In the genomic region with DNA sequence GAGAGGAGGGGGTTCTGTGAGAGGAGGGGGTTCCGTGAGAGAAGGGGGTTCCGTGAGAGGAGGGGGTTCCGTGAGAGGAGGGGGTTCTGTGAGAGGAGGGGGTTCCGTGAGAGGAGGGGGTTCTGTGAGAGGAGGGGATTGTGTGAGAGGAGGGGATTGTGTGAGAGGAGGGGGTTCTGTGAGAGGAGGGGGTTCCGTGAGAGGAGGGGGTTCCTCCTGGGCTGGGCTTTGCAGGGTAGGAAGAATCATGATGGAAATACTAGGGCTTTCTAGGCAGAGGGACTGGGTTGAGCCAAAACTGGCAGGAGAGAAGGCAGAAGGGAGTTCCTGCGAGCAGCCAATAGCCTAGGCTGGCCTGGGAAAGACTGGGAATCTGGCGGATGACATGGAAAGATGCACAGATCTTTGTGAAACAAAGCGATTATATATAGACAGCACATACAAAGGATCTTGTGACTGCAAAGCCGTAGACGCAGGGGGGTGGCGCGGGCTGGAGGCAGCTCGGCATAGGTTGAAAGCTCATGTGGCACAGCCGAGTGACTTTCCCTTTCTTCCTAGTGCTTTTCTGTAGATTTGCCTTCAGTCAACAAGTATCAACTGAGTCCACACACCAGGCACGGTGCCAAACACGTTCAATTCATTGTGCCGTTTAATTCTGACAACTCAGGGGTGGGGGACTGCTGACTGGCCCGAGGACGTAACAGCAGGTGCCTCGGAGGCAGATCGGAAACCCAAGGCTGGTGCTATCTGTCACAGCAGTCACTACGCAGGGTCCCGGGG, we compare ENCODE assay signal across 1 cellular context.
TF ChIP-seq lines count a peak whose summit lies in the region.

No MANE protein-coding gene starts in this region.

TF ChIP-seq in IMR-90, 13 proteins besides CTCF, POLR2A, EP300 and RAD21 (continued from another document):
- TF ChIP-seq, protein P1, sequence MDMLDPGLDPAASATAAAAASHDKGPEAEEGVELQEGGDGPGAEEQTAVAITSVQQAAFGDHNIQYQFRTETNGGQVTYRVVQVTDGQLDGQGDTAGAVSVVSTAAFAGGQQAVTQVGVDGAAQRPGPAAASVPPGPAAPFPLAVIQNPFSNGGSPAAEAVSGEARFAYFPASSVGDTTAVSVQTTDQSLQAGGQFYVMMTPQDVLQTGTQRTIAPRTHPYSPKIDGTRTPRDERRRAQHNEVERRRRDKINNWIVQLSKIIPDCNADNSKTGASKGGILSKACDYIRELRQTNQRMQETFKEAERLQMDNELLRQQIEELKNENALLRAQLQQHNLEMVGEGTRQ (IDR thresholded peaks at IDR 0.05; ENCODE audit: low read depth, low read length) = no peak
